In the genomic region with DNA sequence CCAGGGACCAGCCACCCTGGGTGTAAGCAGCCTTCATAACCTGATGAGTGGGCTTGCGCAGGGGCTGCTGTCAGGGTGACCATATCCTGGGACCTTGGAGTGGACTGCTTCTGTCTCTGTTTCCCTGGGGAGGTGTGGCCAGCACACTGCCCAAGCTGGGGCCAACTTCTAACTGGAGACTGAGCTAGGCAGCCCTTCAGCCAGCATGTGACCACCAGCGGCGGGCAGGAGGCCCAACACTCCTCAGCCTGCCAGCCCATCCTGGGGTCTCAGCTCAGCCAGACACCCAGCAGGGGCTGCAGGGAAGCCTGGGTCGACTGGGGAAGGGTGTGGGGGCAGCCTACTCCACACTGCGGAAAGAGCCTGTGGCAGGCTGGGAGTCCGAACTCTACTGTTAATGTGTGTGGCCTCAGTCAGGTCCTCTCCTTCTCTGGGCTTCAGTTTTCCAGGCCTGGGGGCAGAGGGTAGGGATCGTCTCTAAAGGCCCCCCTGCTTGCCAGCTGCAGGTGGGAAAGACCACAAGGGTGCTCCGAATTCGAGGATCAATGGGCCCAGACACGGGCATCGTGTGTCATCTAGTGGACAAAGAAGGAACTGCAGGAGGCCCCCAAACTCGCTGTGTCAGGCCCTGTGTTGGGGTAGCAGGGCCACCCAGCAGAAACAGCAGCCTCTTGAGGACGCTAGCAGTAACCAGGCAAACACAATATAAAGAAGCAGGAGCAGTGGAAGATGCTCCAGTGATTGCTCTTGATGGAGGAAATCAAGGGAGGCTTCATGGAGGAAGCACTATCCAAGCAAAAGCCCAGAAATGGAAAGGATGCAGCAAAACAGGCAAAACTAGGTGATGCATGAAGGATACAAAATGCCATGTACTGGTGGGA, we compare ENCODE assay signal across 1 cellular context.
A peak's percentile ranks its signal among the peaks of the same experiment; 100 is the strongest.
TF ChIP-seq lines count a peak whose summit lies in the region.

No MANE protein-coding gene starts in this region.

TF ChIP-seq in K562, 482 proteins besides CTCF, POLR2A, EP300 and RAD21 (continued from another document):
- TF ChIP-seq SMARCA5 (IDR thresholded peaks at IDR 0.05) (0 out of 2 replicates have a peak, but pooled peaks have one; percentile 56), ERF (CRISPR knock-in tag; IDR thresholded peaks at IDR 0.05) (no peak), KAT2B (IDR thresholded peaks at IDR 0.05; ENCODE audit: low read depth, low read length) (no peak), ZNF77 (CRISPR knock-in tag; IDR thresholded peaks at IDR 0.05) (no peak), ZNF165 (CRISPR knock-in tag; IDR thresholded peaks at IDR 0.05; ENCODE audit: borderline replicate concordance) (no peak), NFE2 (IDR thresholded peaks at IDR 0.05; ENCODE audit: low read depth) (peak; percentile 44; the same call in 1 of the 2 replicates), KDM4B (IDR thresholded peaks at IDR 0.05; ENCODE audit: borderline replicate concordance in 2 of 2, low read depth in 1 of 2) (no peak), NR3C1 (CRISPR knock-in tag; IDR thresholded peaks at IDR 0.05) (no peak), FOXP4 (CRISPR knock-in tag; IDR thresholded peaks at IDR 0.05; ENCODE audit: borderline replicate concordance) (no peak), MAFF (IDR thresholded peaks at IDR 0.05; ENCODE audit: low read length) (peak; percentile 25; the same call in 1 of the 2 replicates), TAF15 (IDR thresholded peaks at IDR 0.05; ENCODE audit: low read depth, low read length) (no peak), ZNF347 (CRISPR knock-in tag; IDR thresholded peaks at IDR 0.05; ENCODE audit: low read depth) (no peak), GABPA (tag; conservative IDR thresholded peaks at IDR 0.05; ENCODE audit: low read depth) (no peak), ILF3 (IDR thresholded peaks at IDR 0.05; ENCODE audit: borderline replicate concordance) (no peak), BCOR (IDR thresholded peaks at IDR 0.05) (0 out of 2 replicates have a peak, but pooled peaks have one; percentile 21), ZNF311 (CRISPR knock-in tag; IDR thresholded peaks at IDR 0.05) (no peak), NELFE (IDR thresholded peaks at IDR 0.05; ENCODE audit: insufficient read depth, insufficient read length) (no peak), GTF2A2 (tag; IDR thresholded peaks at IDR 0.05) (no peak), ZNF507 (tag; conservative IDR thresholded peaks at IDR 0.05) (no peak), CREM (IDR thresholded peaks at IDR 0.05; ENCODE audit: low read depth) (no peak), RCOR1 (IDR thresholded peaks at IDR 0.05; ENCODE audit: borderline replicate concordance in 1 of 2, low read depth in 2 of 2, low read length in 2 of 2) (peak in 1 of 2 experiments; percentile 34; a peak in 1 of 4 replicates), CHD2 (IDR thresholded peaks at IDR 0.05; ENCODE audit: low read depth, low read length) (no peak), MAFK (IDR thresholded peaks at IDR 0.05; ENCODE audit: low read length) (no peak; the same call in 1 of the 2 replicates), TCF7 (IDR thresholded peaks at IDR 0.05; ENCODE audit: borderline replicate concordance) (no peak), SAFB2 (IDR thresholded peaks at IDR 0.05; ENCODE audit: borderline replicate concordance, low read depth, low read length, severe bottlenecking) (no peak), HEY1 (CRISPR knock-in tag; IDR thresholded peaks at IDR 0.05; ENCODE audit: borderline replicate concordance) (no peak)
- TF ChIP-seq, protein P1, sequence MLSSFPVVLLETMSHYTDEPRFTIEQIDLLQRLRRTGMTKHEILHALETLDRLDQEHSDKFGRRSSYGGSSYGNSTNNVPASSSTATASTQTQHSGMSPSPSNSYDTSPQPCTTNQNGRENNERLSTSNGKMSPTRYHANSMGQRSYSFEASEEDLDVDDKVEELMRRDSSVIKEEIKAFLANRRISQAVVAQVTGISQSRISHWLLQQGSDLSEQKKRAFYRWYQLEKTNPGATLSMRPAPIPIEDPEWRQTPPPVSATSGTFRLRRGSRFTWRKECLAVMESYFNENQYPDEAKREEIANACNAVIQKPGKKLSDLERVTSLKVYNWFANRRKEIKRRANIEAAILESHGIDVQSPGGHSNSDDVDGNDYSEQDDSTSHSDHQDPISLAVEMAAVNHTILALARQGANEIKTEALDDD (IDR thresholded peaks at IDR 0.05), result no peak
- TF ChIP-seq, protein P2, sequence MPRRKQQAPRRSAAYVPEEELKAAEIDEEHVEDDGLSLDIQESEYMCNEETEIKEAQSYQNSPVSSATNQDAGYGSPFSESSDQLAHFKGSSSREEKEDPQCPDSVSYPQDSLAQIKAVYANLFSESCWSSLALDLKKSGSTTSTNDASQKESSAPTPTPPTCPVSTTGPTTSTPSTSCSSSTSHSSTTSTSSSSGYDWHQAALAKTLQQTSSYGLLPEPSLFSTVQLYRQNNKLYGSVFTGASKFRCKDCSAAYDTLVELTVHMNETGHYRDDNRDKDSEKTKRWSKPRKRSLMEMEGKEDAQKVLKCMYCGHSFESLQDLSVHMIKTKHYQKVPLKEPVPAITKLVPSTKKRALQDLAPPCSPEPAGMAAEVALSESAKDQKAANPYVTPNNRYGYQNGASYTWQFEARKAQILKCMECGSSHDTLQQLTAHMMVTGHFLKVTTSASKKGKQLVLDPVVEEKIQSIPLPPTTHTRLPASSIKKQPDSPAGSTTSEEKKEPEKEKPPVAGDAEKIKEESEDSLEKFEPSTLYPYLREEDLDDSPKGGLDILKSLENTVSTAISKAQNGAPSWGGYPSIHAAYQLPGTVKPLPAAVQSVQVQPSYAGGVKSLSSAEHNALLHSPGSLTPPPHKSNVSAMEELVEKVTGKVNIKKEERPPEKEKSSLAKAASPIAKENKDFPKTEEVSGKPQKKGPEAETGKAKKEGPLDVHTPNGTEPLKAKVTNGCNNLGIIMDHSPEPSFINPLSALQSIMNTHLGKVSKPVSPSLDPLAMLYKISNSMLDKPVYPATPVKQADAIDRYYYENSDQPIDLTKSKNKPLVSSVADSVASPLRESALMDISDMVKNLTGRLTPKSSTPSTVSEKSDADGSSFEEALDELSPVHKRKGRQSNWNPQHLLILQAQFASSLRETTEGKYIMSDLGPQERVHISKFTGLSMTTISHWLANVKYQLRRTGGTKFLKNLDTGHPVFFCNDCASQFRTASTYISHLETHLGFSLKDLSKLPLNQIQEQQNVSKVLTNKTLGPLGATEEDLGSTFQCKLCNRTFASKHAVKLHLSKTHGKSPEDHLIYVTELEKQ (CRISPR knock-in tag; IDR thresholded peaks at IDR 0.05), result no peak
